Comparison of ENCODE assay signal across 3 cellular contexts in the genomic region with DNA sequence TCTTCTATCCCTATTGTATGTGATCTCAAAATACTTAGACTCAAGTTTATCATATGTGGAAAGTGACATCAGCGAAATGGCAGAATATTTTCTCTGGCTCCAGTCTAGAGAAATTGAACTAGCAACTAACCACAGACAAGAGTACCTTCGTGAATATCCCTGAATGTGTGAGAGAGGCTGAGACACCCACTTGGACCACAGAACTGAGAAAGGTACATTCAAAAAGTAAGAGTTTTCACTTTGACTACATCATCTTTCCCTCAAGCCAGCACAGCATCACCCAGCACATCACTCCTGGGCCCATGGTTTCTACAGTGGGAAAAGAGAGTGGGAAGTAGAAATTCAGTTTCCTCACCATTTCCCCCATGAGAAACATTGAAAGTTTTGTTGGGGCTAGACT.
"Had no signal": no experiment of that assay in that cellular context is flagged by ENCODE, and none has a peak within 500 bp of the region (broad histone marks: within the 10 kb centered on the region; RNA-seq: fewer than 3 reads in every experiment).

No MANE protein-coding gene starts in this region.

- ATAC-seq: GM12878 had no signal

- H3K4me3 ChIP-seq: GM12878 had no signal

- DNase-seq: GDM1, GF-D8 had no signal
